In the genomic region with DNA sequence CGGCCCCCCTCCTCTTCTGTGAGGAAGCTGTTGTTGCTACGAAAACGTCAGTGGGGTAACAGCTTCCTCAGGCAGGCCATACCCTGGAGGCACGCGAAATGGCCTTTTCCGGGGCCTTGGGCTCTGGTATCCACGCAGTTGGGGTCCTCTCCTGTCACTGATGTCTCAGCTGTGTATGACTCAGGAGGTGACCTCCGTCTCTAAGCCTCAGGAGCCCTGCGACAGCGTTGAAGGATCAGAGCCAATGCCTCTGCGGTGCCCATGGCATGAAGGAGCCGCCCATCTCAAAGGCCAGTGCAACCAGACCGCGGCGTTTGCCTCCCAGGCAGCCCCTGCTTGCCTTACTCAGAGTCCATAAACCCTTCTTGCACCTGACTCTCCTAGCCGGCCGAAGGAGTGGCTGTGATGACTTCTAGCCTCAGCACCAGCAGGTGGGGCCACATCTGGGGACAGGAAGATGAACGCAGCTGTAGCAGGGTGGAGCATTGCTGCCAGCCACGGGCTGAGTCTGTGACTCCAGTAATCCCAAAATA, we compare ENCODE assay signal across 7 cellular contexts. TPM values are rescaled to one million over a fixed set of nuclear protein-coding genes. Genes with fewer than 3 reads are reported as not detected.
DNase-seq lines count a peak whose midpoint lies in the region; ATAC-seq and TF ChIP-seq lines count a peak whose summit lies in the region.

No MANE protein-coding gene starts in this region.

- H3K27me3 ChIP-seq in PC-9 (ENCODE audit: insufficient read depth, low read depth) (no peaks in the 10 kb centered on the region), ectodermal cell (ENCODE audit: control insufficient read depth, insufficient read depth, low read length, poor library complexity, severe bottlenecking) (no peaks in the 10 kb centered on the region), neutrophil (no peaks in the 10 kb centered on the region)

- peak overlapping the region; percentile 4; the same call in 1 of the 2 replicates for H2AFZ ChIP-seq in PC-9

- ATAC-seq in GM18858 (IDR thresholded peaks at IDR 0.05; ENCODE audit: unreplicated experiment), result peak; percentile 8
- peak; percentile 27 for ATAC-seq in HG03064 (IDR thresholded peaks at IDR 0.05; ENCODE audit: low read depth, unreplicated experiment)

- H3K4me3 ChIP-seq in PC-9 (peak overlapping the region; percentile 72), ectodermal cell (ENCODE audit: insufficient read depth, low read depth, low read length) (peak overlapping the region; percentile 70), neutrophil (ENCODE audit: low read depth in 1 of 2, low read length in 1 of 2) (peak overlapping the region; percentile 79 to 99)

- peak; percentile 41 for TF ChIP-seq CTCF in PC-9 (conservative IDR thresholded peaks at IDR 0.05)
- no peak for TF ChIP-seq CTCF in neutrophil (IDR thresholded peaks at IDR 0.05)

- H3K4me1 ChIP-seq in PC-9 (replicated peaks; ENCODE audit: insufficient read depth) (peaks cover 10% of the 10 kb centered on the region; the same call in 1 of the 2 replicates), ectodermal cell (ENCODE audit: control insufficient read depth, insufficient read depth, low read length) (peaks cover 15% of the 10 kb centered on the region), neutrophil (ENCODE audit: control insufficient read depth in 1 of 2, insufficient read depth in 1 of 2, low read depth in 1 of 2, low read length in 1 of 2) (peaks cover 63 to 64% of the 10 kb centered on the region in 2 experiments)

- DNase-seq in D341Med (ENCODE audit: low spot score), result peak; percentile 51
- peak; percentile 67 to 71 for DNase-seq in PC-9
- no peak for DNase-seq in HCEC 1CT

- H3K4me2 ChIP-seq in PC-9, result peak overlapping the region; percentile 89

- CTCF ChIA-PET in PC-9 (lab: Charles Lee), result interaction anchor here (0.7 to 1.6 kb wide), 7 partner anchors 58 to 187 kb away, joined by 3 to 8 read pairs (median 3); partner anchors contain the start of gene PDLIM7

- no peaks in the 10 kb centered on the region for H3K79me2 ChIP-seq in PC-9 (ENCODE audit: low read depth)

- H3K36me3 ChIP-seq in PC-9 (ENCODE audit: low read depth), result no peaks in the 10 kb centered on the region
- no peaks in the 10 kb centered on the region for H3K36me3 ChIP-seq in ectodermal cell (ENCODE audit: control insufficient read depth, insufficient read depth, low read length)
- H3K36me3 ChIP-seq in neutrophil, result no peaks in the 10 kb centered on the region

- peaks cover 26% of the 10 kb centered on the region; the same call in 1 of the 2 replicates for H3F3A ChIP-seq in PC-9 (ENCODE audit: insufficient read depth, low read depth)

- no peaks in the 10 kb centered on the region for H3K9me3 ChIP-seq in PC-9 (ENCODE audit: insufficient read depth, low read depth)
- H3K9me3 ChIP-seq in ectodermal cell (ENCODE audit: control insufficient read depth, low read length), result no peaks in the 10 kb centered on the region
- no peaks in the 10 kb centered on the region for H3K9me3 ChIP-seq in neutrophil

- TSS peak; percentile 83 for BruUV-seq in PC-9 (replicated peaks; lab: Mats Ljungman, UMichigan)

- H4K20me1 ChIP-seq in PC-9 (ENCODE audit: insufficient read depth), result peaks cover 16% of the 10 kb centered on the region; the same call in 1 of the 2 replicates

- WGBS in ectodermal cell, 2 experiments, result 6 to 7% methylated on average over 19 of the region's 19 CpGs

- intact Hi-C loops in PC-9 (cut with micrococcal nuclease; ENCODE audit: unreplicated experiment), result loop anchor here (1.0 kb wide), 1 partner anchor 185 kb away; the partner anchor contains the start of gene PDLIM7

- POLR2A ChIA-PET in PC-9 (lab: Charles Lee; ENCODE audit: unreplicated experiment), result interaction anchor here (0.6 to 0.7 kb wide), 4 partner anchors 50 to 183 kb away, joined by 3 to 7 read pairs (median 4); no protein-coding TSS in a partner anchor

- no peaks in the 10 kb centered on the region for H3K9me2 ChIP-seq in PC-9 (ENCODE audit: insufficient read depth)

- H3K27ac ChIP-seq in PC-9 (no peak overlapping the region), ectodermal cell (ENCODE audit: insufficient read depth, low read depth, low read length, poor library complexity, severe bottlenecking) (peak overlapping the region; percentile 33), neutrophil (peak overlapping the region; percentile 95)

RNA-seq across cellular contexts. Expression of gene MXD3, which starts 1.0 kb away (rescaled TPM):
- 50.0 and 54.8 TPM in 2 replicates for total RNA-seq in PC-9 (2021)
- polyA plus RNA-seq in ectodermal cell (2013, experiment 1 of 4), result 26.1 TPM
- 16.9 TPM for polyA plus RNA-seq in ectodermal cell (2013, experiment 2 of 4)
- 27.5 TPM for polyA plus RNA-seq in ectodermal cell (2013, experiment 3 of 4)
- 28.0 TPM for polyA plus RNA-seq in ectodermal cell (2013, experiment 4 of 4)

RNA-seq across cellular contexts. Expression of gene PRELID1, which starts 9.1 kb away (rescaled TPM):
- total RNA-seq in PC-9 (2021), result 189 and 209 TPM in 2 replicates
- 149 TPM for polyA plus RNA-seq in ectodermal cell (2013, experiment 1 of 4)
- 139 TPM for polyA plus RNA-seq in ectodermal cell (2013, experiment 2 of 4)
- polyA plus RNA-seq in ectodermal cell (2013, experiment 3 of 4), result 143 TPM
- 154 TPM for polyA plus RNA-seq in ectodermal cell (2013, experiment 4 of 4)

RNA-seq across cellular contexts. Expression of gene RAB24, which starts 9.2 kb away (rescaled TPM):
- total RNA-seq in PC-9 (2021), result 16.9 and 25.2 TPM in 2 replicates
- 14.8 TPM for polyA plus RNA-seq in ectodermal cell (2013, experiment 1 of 4)
- 11.3 TPM for polyA plus RNA-seq in ectodermal cell (2013, experiment 2 of 4)
- polyA plus RNA-seq in ectodermal cell (2013, experiment 3 of 4), result 14.9 TPM
- polyA plus RNA-seq in ectodermal cell (2013, experiment 4 of 4), result 13.2 TPM

RNA-seq across cellular contexts. Expression of gene LMAN2, which starts 38.8 kb away (rescaled TPM):
- 129 and 153 TPM in 2 replicates for total RNA-seq in PC-9 (2021)
- 141 TPM for polyA plus RNA-seq in ectodermal cell (2013, experiment 1 of 4)
- 132 TPM for polyA plus RNA-seq in ectodermal cell (2013, experiment 2 of 4)
- polyA plus RNA-seq in ectodermal cell (2013, experiment 3 of 4), result 116 TPM
- 129 TPM for polyA plus RNA-seq in ectodermal cell (2013, experiment 4 of 4)

RNA-seq across cellular contexts. Expression of gene RGS14, which starts 45.0 kb away (rescaled TPM):
- total RNA-seq in PC-9 (2021), result 11.9 and 13.6 TPM in 2 replicates
- polyA plus RNA-seq in ectodermal cell (2013, experiment 1 of 4), result 8.8 TPM
- 8.0 TPM for polyA plus RNA-seq in ectodermal cell (2013, experiment 2 of 4)
- polyA plus RNA-seq in ectodermal cell (2013, experiment 3 of 4), result 14.7 TPM
- polyA plus RNA-seq in ectodermal cell (2013, experiment 4 of 4), result 12.6 TPM
